ENCODE assay signal across 1 cellular context in the genomic region with DNA sequence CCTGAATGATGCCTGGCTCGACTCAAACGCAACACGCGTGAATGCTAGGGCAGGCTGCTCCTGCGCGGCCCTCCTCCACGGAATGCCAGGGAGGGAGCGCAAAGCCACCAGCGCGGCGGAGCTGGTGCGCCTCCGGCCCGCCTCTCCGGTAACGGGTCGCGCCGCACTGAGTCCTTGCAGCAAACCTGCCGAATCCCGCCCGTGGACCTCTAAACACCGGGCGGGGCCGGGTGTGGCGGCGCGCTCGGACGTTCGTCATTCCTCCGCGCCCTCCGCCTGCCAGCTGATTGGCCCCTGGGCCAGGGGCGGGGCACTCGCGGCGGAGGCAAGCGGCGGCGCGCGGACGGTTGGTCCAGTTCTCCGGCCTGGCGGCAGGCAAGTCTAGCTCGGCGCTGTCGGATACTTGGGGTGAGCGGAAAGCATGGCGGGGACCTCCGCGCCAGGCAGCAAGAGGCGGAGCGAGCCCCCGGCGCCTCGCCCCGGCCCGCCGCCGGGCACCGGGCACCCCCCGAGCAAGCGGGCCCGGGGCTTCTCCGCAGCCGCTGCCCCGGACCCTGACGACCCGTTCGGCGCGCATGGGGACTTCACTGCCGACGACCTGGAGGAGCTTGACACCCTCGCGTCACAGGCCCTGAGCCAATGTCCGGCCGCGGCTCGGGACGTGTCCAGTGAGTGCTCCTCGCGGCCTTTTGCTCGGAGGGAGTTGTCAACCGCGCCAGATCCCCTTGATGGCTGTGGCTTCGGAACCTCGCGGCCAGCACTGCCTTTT.
TF ChIP-seq lines count a peak whose summit lies in the region.

A gene (plus strand): TSS at position 313 of the 769 bp plus-strand sequence. CDS start 109 bp downstream, at position 422.

TF ChIP-seq in HepG2, 621 proteins besides CTCF, POLR2A, EP300 and RAD21 (continued from another document and continues in another):
- TF ChIP-seq, protein P1, sequence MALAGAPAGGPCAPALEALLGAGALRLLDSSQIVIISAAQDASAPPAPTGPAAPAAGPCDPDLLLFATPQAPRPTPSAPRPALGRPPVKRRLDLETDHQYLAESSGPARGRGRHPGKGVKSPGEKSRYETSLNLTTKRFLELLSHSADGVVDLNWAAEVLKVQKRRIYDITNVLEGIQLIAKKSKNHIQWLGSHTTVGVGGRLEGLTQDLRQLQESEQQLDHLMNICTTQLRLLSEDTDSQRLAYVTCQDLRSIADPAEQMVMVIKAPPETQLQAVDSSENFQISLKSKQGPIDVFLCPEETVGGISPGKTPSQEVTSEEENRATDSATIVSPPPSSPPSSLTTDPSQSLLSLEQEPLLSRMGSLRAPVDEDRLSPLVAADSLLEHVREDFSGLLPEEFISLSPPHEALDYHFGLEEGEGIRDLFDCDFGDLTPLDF (CRISPR knock-in tag; IDR thresholded peaks at IDR 0.05), result peak; percentile 92
- TF ChIP-seq, protein P2, sequence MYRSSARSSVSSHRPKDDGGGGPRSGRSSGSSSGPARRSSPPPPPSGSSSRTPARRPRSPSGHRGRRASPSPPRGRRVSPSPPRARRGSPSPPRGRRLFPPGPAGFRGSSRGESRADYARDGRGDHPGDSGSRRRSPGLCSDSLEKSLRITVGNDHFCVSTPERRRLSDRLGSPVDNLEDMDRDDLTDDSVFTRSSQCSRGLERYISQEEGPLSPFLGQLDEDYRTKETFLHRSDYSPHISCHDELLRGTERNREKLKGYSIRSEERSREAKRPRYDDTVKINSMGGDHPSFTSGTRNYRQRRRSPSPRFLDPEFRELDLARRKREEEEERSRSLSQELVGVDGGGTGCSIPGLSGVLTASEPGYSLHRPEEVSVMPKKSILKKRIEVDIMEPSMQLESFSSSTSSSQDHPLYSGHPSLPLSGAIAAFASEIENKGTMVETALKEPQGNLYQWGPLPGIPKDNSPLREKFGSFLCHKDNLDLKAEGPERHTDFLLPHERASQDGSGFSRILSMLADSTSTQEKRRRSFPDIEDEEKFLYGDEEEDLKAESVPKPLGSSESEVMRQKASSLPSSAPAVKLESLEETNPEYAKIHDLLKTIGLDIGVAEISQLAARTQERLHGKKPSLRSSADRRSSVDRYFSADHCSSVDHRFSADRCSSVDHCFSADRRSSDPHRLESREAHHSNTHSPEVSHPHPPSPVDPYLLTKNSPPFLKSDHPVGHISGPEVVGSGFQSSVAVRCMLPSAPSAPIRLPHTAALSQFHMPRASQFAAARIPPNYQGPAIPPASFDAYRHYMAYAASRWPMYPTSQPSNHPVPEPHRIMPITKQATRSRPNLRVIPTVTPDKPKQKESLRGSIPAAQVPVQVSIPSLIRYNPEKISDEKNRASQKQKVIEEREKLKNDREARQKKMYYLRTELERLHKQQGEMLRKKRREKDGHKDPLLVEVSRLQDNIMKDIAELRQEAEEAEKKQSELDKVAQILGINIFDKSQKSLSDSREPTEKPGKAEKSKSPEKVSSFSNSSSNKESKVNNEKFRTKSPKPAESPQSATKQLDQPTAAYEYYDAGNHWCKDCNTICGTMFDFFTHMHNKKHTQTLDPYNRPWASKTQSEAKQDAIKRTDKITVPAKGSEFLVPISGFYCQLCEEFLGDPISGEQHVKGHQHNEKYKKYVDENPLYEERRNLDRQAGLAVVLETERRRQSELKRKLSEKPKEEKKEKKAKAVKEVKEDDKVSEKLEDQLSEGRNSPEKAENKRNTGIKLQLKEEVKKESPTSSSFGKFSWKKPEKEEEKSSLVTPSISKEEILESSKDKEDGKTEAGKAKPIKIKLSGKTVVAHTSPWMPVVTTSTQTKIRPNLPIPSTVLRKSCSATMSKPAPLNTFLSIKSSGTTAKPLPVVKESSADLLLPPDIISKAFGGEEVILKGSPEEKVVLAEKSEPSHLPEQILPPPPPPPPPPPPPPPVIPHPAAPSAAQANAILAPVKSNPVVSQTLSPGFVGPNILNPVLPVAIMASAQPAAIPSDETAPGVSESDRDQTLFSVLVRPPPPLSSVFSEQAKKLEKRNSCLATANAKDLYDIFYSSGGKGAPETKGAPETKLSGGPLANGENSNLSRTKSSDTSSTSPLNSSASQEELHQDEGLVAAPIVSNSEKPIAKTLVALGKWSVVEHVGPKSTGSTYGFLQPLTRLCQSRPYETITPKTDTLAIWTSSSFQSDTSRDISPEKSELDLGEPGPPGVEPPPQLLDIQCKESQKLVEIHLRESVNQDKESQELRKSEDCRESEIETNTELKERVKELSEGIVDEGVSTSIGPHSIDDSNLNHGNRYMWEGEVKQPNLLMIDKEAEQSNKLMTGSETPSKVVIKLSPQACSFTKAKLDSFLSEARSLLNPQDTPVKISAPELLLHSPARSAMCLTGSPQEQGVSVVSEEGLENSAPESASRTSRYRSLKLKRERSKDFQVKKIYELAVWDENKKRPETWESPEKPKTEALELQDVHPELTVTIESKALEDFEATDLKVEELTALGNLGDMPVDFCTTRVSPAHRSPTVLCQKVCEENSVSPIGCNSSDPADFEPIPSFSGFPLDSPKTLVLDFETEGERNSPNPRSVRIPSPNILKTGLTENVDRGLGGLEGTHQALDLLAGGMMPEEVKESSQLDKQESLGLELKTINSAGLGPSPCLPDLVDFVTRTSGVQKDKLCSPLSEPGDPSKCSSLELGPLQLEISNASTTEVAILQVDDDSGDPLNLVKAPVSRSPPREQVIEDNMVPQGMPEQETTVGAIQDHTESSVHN (CRISPR knock-in tag; IDR thresholded peaks at IDR 0.05), result no peak; the same call in 1 of the 2 replicates
- TF ChIP-seq KDM5B (CRISPR knock-in tag; IDR thresholded peaks at IDR 0.05; ENCODE audit: borderline replicate concordance) (peak; percentile 68; the same call in 1 of the 2 replicates), KDM4B (CRISPR knock-in tag; IDR thresholded peaks at IDR 0.05) (0 out of 2 replicates have a peak, but pooled peaks have one; percentile 22), ARHGAP35 (CRISPR knock-in tag; IDR thresholded peaks at IDR 0.05; ENCODE audit: borderline replicate concordance) (peak; percentile 94), SIX4 (CRISPR knock-in tag; IDR thresholded peaks at IDR 0.05) (peak; percentile 49; the same call in 1 of the 2 replicates), ZNF326 (CRISPR knock-in tag; IDR thresholded peaks at IDR 0.05; ENCODE audit: borderline replicate concordance) (no peak), ARNT2 (CRISPR knock-in tag; IDR thresholded peaks at IDR 0.05; ENCODE audit: low read depth) (peak; percentile 89; the same call in 1 of the 2 replicates), ZNF432 (CRISPR knock-in tag; IDR thresholded peaks at IDR 0.05; ENCODE audit: borderline replicate concordance) (no peak), ZSCAN29 (CRISPR knock-in tag; conservative IDR thresholded peaks at IDR 0.05) (peak; percentile 43; the same call in 1 of the 2 replicates), PCBP1 (IDR thresholded peaks at IDR 0.05; ENCODE audit: borderline replicate concordance, low read depth, low read length) (no peak), ZNF383 (CRISPR knock-in tag; IDR thresholded peaks at IDR 0.05; ENCODE audit: borderline replicate concordance) (no peak), ATF7-NPFF (CRISPR knock-in tag; IDR thresholded peaks at IDR 0.05; ENCODE audit: low read depth) (peak; percentile 88), HOXA9 (CRISPR knock-in tag; IDR thresholded peaks at IDR 0.05; ENCODE audit: borderline replicate concordance) (peak; percentile 91; the same call in 1 of the 2 replicates)
- TF ChIP-seq, protein P3, sequence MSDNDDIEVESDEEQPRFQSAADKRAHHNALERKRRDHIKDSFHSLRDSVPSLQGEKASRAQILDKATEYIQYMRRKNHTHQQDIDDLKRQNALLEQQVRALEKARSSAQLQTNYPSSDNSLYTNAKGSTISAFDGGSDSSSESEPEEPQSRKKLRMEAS (IDR thresholded peaks at IDR 0.05), result peak; percentile 89
- TF ChIP-seq, protein P4, sequence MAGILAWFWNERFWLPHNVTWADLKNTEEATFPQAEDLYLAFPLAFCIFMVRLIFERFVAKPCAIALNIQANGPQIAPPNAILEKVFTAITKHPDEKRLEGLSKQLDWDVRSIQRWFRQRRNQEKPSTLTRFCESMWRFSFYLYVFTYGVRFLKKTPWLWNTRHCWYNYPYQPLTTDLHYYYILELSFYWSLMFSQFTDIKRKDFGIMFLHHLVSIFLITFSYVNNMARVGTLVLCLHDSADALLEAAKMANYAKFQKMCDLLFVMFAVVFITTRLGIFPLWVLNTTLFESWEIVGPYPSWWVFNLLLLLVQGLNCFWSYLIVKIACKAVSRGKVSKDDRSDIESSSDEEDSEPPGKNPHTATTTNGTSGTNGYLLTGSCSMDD (CRISPR knock-in tag; IDR thresholded peaks at IDR 0.05), result no peak
- TF ChIP-seq, protein P5, sequence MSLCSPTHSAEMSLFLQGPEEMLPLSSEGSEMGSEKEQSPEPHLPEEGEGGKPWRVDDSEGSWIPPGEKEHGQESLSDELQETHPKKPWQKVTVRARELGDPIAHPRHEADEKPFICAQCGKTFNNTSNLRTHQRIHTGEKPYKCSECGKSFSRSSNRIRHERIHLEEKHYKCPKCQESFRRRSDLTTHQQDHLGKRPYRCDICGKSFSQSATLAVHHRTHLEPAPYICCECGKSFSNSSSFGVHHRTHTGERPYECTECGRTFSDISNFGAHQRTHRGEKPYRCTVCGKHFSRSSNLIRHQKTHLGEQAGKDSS (CRISPR knock-in tag; IDR thresholded peaks at IDR 0.05; ENCODE audit: borderline replicate concordance, low read depth), result no peak
- TF ChIP-seq, protein P6, sequence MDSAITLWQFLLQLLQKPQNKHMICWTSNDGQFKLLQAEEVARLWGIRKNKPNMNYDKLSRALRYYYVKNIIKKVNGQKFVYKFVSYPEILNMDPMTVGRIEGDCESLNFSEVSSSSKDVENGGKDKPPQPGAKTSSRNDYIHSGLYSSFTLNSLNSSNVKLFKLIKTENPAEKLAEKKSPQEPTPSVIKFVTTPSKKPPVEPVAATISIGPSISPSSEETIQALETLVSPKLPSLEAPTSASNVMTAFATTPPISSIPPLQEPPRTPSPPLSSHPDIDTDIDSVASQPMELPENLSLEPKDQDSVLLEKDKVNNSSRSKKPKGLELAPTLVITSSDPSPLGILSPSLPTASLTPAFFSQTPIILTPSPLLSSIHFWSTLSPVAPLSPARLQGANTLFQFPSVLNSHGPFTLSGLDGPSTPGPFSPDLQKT (CRISPR knock-in tag; IDR thresholded peaks at IDR 0.05; ENCODE audit: borderline replicate concordance), result no peak
- TF ChIP-seq, protein P7, sequence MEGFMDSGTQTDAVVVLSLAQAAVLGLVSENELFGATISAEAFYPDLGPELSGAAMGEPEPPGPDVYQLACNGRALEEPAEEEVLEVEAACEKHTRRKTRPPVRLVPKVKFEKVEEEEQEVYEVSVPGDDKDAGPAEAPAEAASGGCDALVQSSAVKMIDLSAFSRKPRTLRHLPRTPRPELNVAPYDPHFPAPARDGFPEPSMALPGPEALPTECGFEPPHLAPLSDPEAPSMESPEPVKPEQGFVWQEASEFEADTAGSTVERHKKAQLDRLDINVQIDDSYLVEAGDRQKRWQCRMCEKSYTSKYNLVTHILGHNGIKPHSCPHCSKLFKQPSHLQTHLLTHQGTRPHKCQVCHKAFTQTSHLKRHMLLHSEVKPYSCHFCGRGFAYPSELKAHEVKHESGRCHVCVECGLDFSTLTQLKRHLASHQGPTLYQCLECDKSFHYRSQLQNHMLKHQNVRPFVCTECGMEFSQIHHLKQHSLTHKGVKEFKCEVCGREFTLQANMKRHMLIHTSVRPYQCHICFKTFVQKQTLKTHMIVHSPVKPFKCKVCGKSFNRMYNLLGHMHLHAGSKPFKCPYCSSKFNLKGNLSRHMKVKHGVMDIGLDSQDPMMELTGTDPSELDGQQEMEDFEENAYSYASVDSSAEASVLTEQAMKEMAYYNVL (CRISPR knock-in tag; IDR thresholded peaks at IDR 0.05; ENCODE audit: borderline replicate concordance), result peak; percentile 66; the same call in 1 of the 2 replicates
- TF ChIP-seq, protein P8, sequence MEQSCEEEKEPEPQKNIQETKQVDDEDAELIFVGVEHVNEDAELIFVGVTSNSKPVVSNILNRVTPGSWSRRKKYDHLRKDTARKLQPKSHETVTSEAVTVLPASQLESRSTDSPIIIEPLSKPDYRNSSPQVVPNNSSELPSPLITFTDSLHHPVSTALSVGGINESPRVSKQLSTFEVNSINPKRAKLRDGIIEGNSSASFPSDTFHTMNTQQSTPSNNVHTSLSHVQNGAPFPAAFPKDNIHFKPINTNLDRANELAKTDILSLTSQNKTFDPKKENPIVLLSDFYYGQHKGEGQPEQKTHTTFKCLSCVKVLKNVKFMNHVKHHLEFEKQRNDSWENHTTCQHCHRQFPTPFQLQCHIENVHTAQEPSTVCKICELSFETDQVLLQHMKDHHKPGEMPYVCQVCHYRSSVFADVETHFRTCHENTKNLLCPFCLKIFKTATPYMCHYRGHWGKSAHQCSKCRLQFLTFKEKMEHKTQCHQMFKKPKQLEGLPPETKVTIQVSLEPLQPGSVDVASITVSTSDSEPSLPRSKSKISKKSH (CRISPR knock-in tag; IDR thresholded peaks at IDR 0.05; ENCODE audit: borderline replicate concordance), result peak; percentile 52
- TF ChIP-seq, protein P9, sequence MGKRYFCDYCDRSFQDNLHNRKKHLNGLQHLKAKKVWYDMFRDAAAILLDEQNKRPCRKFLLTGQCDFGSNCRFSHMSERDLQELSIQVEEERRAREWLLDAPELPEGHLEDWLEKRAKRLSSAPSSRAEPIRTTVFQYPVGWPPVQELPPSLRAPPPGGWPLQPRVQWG (CRISPR knock-in tag; IDR thresholded peaks at IDR 0.05; ENCODE audit: borderline replicate concordance, low read depth), result no peak
- TF ChIP-seq, protein P10, sequence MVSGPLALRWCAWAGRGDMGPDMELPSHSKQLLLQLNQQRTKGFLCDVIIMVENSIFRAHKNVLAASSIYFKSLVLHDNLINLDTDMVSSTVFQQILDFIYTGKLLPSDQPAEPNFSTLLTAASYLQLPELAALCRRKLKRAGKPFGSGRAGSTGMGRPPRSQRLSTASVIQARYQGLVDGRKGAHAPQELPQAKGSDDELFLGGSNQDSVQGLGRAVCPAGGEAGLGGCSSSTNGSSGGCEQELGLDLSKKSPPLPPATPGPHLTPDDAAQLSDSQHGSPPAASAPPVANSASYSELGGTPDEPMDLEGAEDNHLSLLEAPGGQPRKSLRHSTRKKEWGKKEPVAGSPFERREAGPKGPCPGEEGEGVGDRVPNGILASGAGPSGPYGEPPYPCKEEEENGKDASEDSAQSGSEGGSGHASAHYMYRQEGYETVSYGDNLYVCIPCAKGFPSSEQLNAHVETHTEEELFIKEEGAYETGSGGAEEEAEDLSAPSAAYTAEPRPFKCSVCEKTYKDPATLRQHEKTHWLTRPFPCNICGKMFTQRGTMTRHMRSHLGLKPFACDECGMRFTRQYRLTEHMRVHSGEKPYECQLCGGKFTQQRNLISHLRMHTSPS (CRISPR knock-in tag; IDR thresholded peaks at IDR 0.05; ENCODE audit: low read depth), result no peak
- TF ChIP-seq, protein P11, sequence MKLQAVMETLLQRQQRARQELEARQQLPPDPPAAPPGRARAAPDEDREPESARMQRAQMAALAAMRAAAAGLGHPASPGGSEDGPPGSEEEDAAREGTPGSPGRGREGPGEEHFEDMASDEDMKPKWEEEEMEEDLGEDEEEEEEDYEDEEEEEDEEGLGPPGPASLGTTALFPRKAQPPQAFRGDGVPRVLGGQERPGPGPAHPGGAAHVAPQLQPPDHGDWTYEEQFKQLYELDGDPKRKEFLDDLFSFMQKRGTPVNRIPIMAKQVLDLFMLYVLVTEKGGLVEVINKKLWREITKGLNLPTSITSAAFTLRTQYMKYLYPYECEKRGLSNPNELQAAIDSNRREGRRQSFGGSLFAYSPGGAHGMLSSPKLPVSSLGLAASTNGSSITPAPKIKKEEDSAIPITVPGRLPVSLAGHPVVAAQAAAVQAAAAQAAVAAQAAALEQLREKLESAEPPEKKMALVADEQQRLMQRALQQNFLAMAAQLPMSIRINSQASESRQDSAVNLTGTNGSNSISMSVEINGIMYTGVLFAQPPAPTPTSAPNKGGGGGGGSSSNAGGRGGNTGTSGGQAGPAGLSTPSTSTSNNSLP (IDR thresholded peaks at IDR 0.05; ENCODE audit: low read depth, low read length), result 0 out of 2 replicates have a peak, but pooled peaks have one; percentile 15
- TF ChIP-seq, protein P12, sequence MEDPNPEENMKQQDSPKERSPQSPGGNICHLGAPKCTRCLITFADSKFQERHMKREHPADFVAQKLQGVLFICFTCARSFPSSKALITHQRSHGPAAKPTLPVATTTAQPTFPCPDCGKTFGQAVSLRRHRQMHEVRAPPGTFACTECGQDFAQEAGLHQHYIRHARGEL (CRISPR knock-in tag; IDR thresholded peaks at IDR 0.05), result peak; percentile 80; the same call in 1 of the 2 replicates
